8 cellular contexts compared by ENCODE assay signal in genomic region chr3:32817561-32818430, GRCh38. TPM values are rescaled to one million over a fixed set of nuclear protein-coding genes. Genes with fewer than 3 reads are reported as not detected.
A peak's percentile ranks its signal among the peaks of the same experiment; 100 is the strongest.
DNase-seq lines count a peak whose midpoint lies in the region; ATAC-seq and TF ChIP-seq lines count a peak whose summit lies in the region.

Gene TRIM71 (plus strand): TSS chr3:32817997. CDS start chr3:32818081, 84 bp downstream.

- H3K36me3 ChIP-seq in GM23338 (ENCODE audit: insufficient read depth): peaks cover 26% of the 10 kb centered on the region
- no peaks in the 10 kb centered on the region for H3K36me3 ChIP-seq in left lung
- no peaks in the 10 kb centered on the region for H3K36me3 ChIP-seq in stomach smooth muscle (ENCODE audit: control insufficient read depth in 2 of 2, insufficient read depth in 2 of 2, low read length in 2 of 2)

- no peaks in the 10 kb centered on the region for H3K27me3 ChIP-seq in GM23338 (ENCODE audit: insufficient read depth)
- H3K27me3 ChIP-seq in left lung: peaks cover 41 to 81% of the 10 kb centered on the region in 2 donors
- H3K27me3 ChIP-seq in stomach smooth muscle (ENCODE audit: control insufficient read depth in 1 of 2, insufficient read depth in 2 of 2, low read length in 2 of 2): peaks cover 42 to 62% of the 10 kb centered on the region in 2 donors

- H2AFZ ChIP-seq in GM23338: no peak within 1 kb of the TSS

- H3K9me3 ChIP-seq in left lung: no peaks in the 10 kb centered on the region
- no peaks in the 10 kb centered on the region for H3K9me3 ChIP-seq in stomach smooth muscle (ENCODE audit: control insufficient read depth in 2 of 2, low read length in 2 of 2)

- H3K27ac ChIP-seq in GM23338 (ENCODE audit: low read depth): peak within 1 kb of the TSS; percentile 99
- H3K27ac ChIP-seq in left lung: peak within 1 kb of the TSS in 1 of 2 donors; percentile 48
- H3K27ac ChIP-seq in stomach smooth muscle (ENCODE audit: low read length): no peak within 1 kb of the TSS

- peaks cover 19% of the 10 kb centered on the region for H3K9me3 Mint-ChIP-seq in GM23338

- H3K4me1 ChIP-seq in GM23338 (ENCODE audit: insufficient read depth) (peaks cover 36% of the 10 kb centered on the region), left lung (peaks cover 5 to 54% of the 10 kb centered on the region in 2 donors), stomach smooth muscle (ENCODE audit: control insufficient read depth, insufficient read depth, low read length) (peaks cover 26% of the 10 kb centered on the region)

- H3K27me3 Mint-ChIP-seq in GM23338 (ENCODE audit: insufficient read depth, low read depth, poor library complexity): peaks cover 40% of the 10 kb centered on the region

- no peaks in the 10 kb centered on the region for H3K9me2 ChIP-seq in GM23338 (ENCODE audit: insufficient read depth)

- H3K4me3 ChIP-seq in GM23338 (peak within 1 kb of the TSS; percentile 100), left lung (peak within 1 kb of the TSS; percentile 53 to 63), stomach smooth muscle (ENCODE audit: low read length in 2 of 2) (peak within 1 kb of the TSS; percentile 51 to 67)

- peaks cover 37% of the 10 kb centered on the region for H4K20me1 ChIP-seq in GM23338 (replicated peaks; ENCODE audit: insufficient read depth)

- H3K4me2 ChIP-seq in GM23338: peak within 1 kb of the TSS; percentile 89

- peaks cover 96% of the 10 kb centered on the region for H3K79me2 ChIP-seq in GM23338 (replicated peaks; ENCODE audit: insufficient read depth)

- DNase-seq in AG08396 (ENCODE audit: low spot score): peak; percentile 27
- no peak for DNase-seq in GM23338 (ENCODE audit: low spot score)
- peak; percentile 14 for DNase-seq in activated naive CD4-positive, alpha-beta T cell treated with anti-CD3 and anti-CD28 coated beads, Interleukin-2, amount 50 U/mL, for 16 hours
- DNase-seq in left lung: peak in 1 of 2 donors; percentile 81
- DNase-seq in effector CD8-positive, alpha-beta T cell (lab: John Stamatoyannopoulos, UW): no peak
- no peak for DNase-seq in left colon

- TF ChIP-seq CTCF in GM23338 (conservative IDR thresholded peaks at IDR 0.05; ENCODE audit: low read depth in 2 of 2) (no peak), left lung (IDR thresholded peaks at IDR 0.05) (no peak)

- peaks cover 30% of the 10 kb centered on the region for H3K4me1 Mint-ChIP-seq in GM23338

- peaks cover 20% of the 10 kb centered on the region for H3F3A ChIP-seq in GM23338 (replicated peaks; ENCODE audit: low read depth)

- peak within 1 kb of the TSS; percentile 99 for H3K4me3 Mint-ChIP-seq in GM23338

- intact Hi-C loops in left lung (cut with DNase I): no loop called here
- intact Hi-C loops in left colon (cut with DNase I, micrococcal nuclease): no loop called here

- no peak within 1 kb of the TSS for H3K9ac ChIP-seq in stomach smooth muscle (ENCODE audit: low read length in 2 of 2)

- peaks cover 75% of the 10 kb centered on the region for H3K36me3 Mint-ChIP-seq in GM23338 (ENCODE audit: low read depth)

- H3K27ac Mint-ChIP-seq in GM23338: peak within 1 kb of the TSS; percentile 99

- ATAC-seq in GM23338 (no peak), left lung (peak; percentile 3), GM21381 (IDR thresholded peaks at IDR 0.05; ENCODE audit: unreplicated experiment) (no peak), left colon (no peak)

TF ChIP-seq in GM23338, 12 proteins besides CTCF, POLR2A, EP300 and RAD21:
- TF ChIP-seq CREB1 (CRISPR knock-in tag; IDR thresholded peaks at IDR 0.05; ENCODE audit: low read depth) (no peak), JUNB (IDR thresholded peaks at IDR 0.05; ENCODE audit: unreplicated experiment) (no peak), EZH2 (IDR thresholded peaks at IDR 0.05; ENCODE audit: low read depth, unreplicated experiment) (no peak), NANOG (IDR thresholded peaks at IDR 0.05; ENCODE audit: borderline replicate concordance) (no peak), ZNF114 (CRISPR knock-in tag; IDR thresholded peaks at IDR 0.05) (no peak), POLR2AphosphoS5 (IDR thresholded peaks at IDR 0.05; ENCODE audit: low read depth) (peak; percentile 25; the same call in 1 of the 2 replicates), ETS1 (IDR thresholded peaks at IDR 0.05) (no peak), ZNF331 (CRISPR knock-in tag; IDR thresholded peaks at IDR 0.05; ENCODE audit: low read depth) (no peak)

RNA-seq across cellular contexts. Expression of gene TRIM71, which starts in this region (rescaled TPM):
- 318 and 346 TPM in 2 replicates for total RNA-seq in GM23338 (2014; rRNA removed; shearing (Covaris generic))
- polyA plus RNA-seq in GM23338 (2016; fragmentation: Nextera tagmentation; extraction: Ambion mirVana): 71.2 and 71.5 TPM in 2 replicates
- total RNA-seq in left lung: 1 to 10 TPM; 2.2 to 2.4 TPM
- not detected for total RNA-seq in left colon

Comparison
In these comparisons a context has a peak if more than half of its experiments do, and no peak if none do; other contexts are left out.
1. RNA of gene TRIM71 (total RNA-seq): 318 to 346 TPM in GM23338; 2.2 to 2.4 TPM in left lung and not detected in left colon; every median in the first group is over 10 times any median in the second.
2. DNase-seq: peak in AG08396 (single experiment) and activated naive CD4-positive, alpha-beta T cell treated with anti-CD3 and anti-CD28 coated beads, Interleukin-2, amount 50 U/mL, for 16 hours (single experiment); none in GM23338 (single experiment), effector CD8-positive, alpha-beta T cell (single experiment) and left colon (0 of 2).
3. Peak in every context shown above with its lines, with median percentiles within 50 percentile points of each other: H3K4me3 ChIP-seq.